8 cellular contexts compared by ENCODE assay signal in genomic region chr10:97333601-97334369, GRCh38. TPM values are rescaled to one million over a fixed set of nuclear protein-coding genes. Genes with fewer than 3 reads are reported as not detected.
DNase-seq lines count a peak whose midpoint lies in the region; ATAC-seq and TF ChIP-seq lines count a peak whose summit lies in the region.

No MANE protein-coding gene starts in this region.

- H3K4me1 Mint-ChIP-seq in T-cell (peaks cover 39 to 47% (median 45%) of the 10 kb centered on the region in 3 donors), chondrocyte (ENCODE audit: low read depth) (peaks cover 38% of the 10 kb centered on the region)

- H3K36me3 ChIP-seq in BE2C (no peaks in the 10 kb centered on the region), left lung (peaks cover 0 to 24% of the 10 kb centered on the region in 2 donors)

- H3K27ac Mint-ChIP-seq in T-cell, result peak overlapping the region; percentile 84 to 93
- H3K27ac Mint-ChIP-seq in chondrocyte (ENCODE audit: unreplicated experiment), result peak overlapping the region; percentile 86

- intact Hi-C loops in left lung (cut with DNase I), result loop anchor here in 1 of 2 donors (5.0 kb wide), 1 partner anchor 56 kb away; no protein-coding TSS in a partner anchor

- H3K27me3 ChIP-seq in BE2C, result no peaks in the 10 kb centered on the region
- no peaks in the 10 kb centered on the region for H3K27me3 ChIP-seq in left lung

- TF ChIP-seq CTCF in BE2C (IDR thresholded peaks at IDR 0.05; ENCODE audit: low read depth, low read length), result no peak
- no peak for TF ChIP-seq CTCF in chondrocyte (IDR thresholded peaks at IDR 0.05)
- TF ChIP-seq CTCF in left lung (IDR thresholded peaks at IDR 0.05), result no peak

- peak overlapping the region; percentile 93 to 95 (median 93) for H3K4me3 Mint-ChIP-seq in T-cell
- peak overlapping the region; percentile 77 for H3K4me3 Mint-ChIP-seq in chondrocyte (ENCODE audit: unreplicated experiment)

- peaks cover 4% of the 10 kb centered on the region for H3K4me1 ChIP-seq in BE2C
- peaks cover 17 to 66% of the 10 kb centered on the region in 2 donors for H3K4me1 ChIP-seq in left lung

- no peaks in the 10 kb centered on the region for H3K27me3 Mint-ChIP-seq in T-cell
- peaks cover 21% of the 10 kb centered on the region for H3K27me3 Mint-ChIP-seq in chondrocyte (ENCODE audit: low read depth)

- H3K36me3 Mint-ChIP-seq in T-cell, result peaks cover 19% of the 10 kb centered on the region
- H3K36me3 Mint-ChIP-seq in chondrocyte (ENCODE audit: low read depth), result peaks cover under 1% of the 10 kb centered on the region

- POLR2A ChIA-PET in T-cell (lab: Charles Lee), result interaction anchor here (0.5 to 2.9 kb wide), 8 partner anchors 12 to 166 kb away, joined by 3 to 13 read pairs (median 6); partner anchors contain the start of genes FRAT1 (in 2 of the 2) and RRP12 (in 1 of the 2)

- H3K9me3 Mint-ChIP-seq in T-cell, result no peaks in the 10 kb centered on the region
- H3K9me3 Mint-ChIP-seq in chondrocyte (ENCODE audit: low read depth), result no peaks in the 10 kb centered on the region

- H3K4me3 ChIP-seq in BE2C (ENCODE audit: low read depth, low read length) (peak overlapping the region; percentile 79), left lung (peak overlapping the region; percentile 80 to 91)

- no peaks in the 10 kb centered on the region for H3K9me3 ChIP-seq in BE2C
- no peaks in the 10 kb centered on the region for H3K9me3 ChIP-seq in left lung

- ATAC-seq in GM19324 (IDR thresholded peaks at IDR 0.05; ENCODE audit: low FRiP score, unreplicated experiment) (peak; percentile 23), HG03354 (IDR thresholded peaks at IDR 0.05; ENCODE audit: poor library complexity, severe bottlenecking, unreplicated experiment) (peak; percentile 22), T-cell (replicated peaks in 1 of 4) (peak; percentile 29 to 44 (median 33)), left lung (peak; percentile 32)

- CTCF ChIA-PET in T-cell (lab: Charles Lee), result interaction anchor here (0.8 to 3.9 kb wide), 6 partner anchors 14 to 55 kb away, joined by 3 to 28 read pairs (median 4); partner anchors contain the start of gene FRAT1 (in 2 of the 2)

- DNase-seq in BE2C (peak; percentile 43), T-cell (peak in 21 of 34 experiments; percentile 5 to 46 (median 17)), chondrocyte (ENCODE audit: low spot score) (no peak), left lung (peak; percentile 76 to 93), DMS153 (lab: John Stamatoyannopoulos, UW) (no peak)
- DNase-seq in stimulated activated CD8-positive, alpha-beta memory T cell treated with anti-CD3 and anti-CD28 coated beads, Interleukin-4, amount 100 ng/mL, for 48 hours, result peak; percentile 64

- H3K27ac ChIP-seq in left lung, result peak overlapping the region; percentile 95 to 99

RNA-seq across cellular contexts. Expression of gene FRAT2, which starts 0.7 kb away (rescaled TPM):
- 6.7 TPM for polyA plus RNA-seq in BE2C (2012; ENCODE audit: insufficient read depth, insufficient read length, low read depth)
- total RNA-seq in T-cell (10 to 100 TPM; 23.3 to 29.0 (median 28.3) TPM), chondrocyte (4.1 to 4.7 TPM (median 4.2 TPM) in 3 replicates), left lung (10 to 100 TPM; 12.8 to 30.2 TPM)

RNA-seq across cellular contexts. Expression of gene FRAT1, which starts 14.7 kb away (rescaled TPM):
- 0.65 TPM for polyA plus RNA-seq in BE2C (2012; ENCODE audit: insufficient read depth, insufficient read length, low read depth)
- total RNA-seq in T-cell, result 10 to 100 TPM; 20.6 to 47.9 (median 23.4) TPM
- total RNA-seq in chondrocyte, result 1.3 to 2.6 TPM (median 1.5 TPM) in 3 replicates
- 10 to 100 TPM in 1 of 2 donors, 1 to 10 TPM in 1; 5.2 to 10.8 TPM for total RNA-seq in left lung

RNA-seq across cellular contexts. Expression of gene ARHGAP19, which starts 41.3 kb away (rescaled TPM):
- polyA plus RNA-seq in BE2C (2012; ENCODE audit: insufficient read depth, insufficient read length, low read depth), result 5.4 TPM
- total RNA-seq in T-cell (10 to 100 TPM; 11.0 to 18.9 (median 15.0) TPM), chondrocyte (2.5 to 3.3 TPM (median 2.6 TPM) in 3 replicates), left lung (10 to 100 TPM in 1 of 2 donors, 1 to 10 TPM in 1; 9.8 to 11.4 TPM)

Comparison
In these comparisons a context has a peak if more than half of its experiments do, and no peak if none do; other contexts are left out.
1. DNase-seq: peak in BE2C (single experiment), T-cell (21 of 34), left lung (2 of 2) and stimulated activated CD8-positive, alpha-beta memory T cell treated with anti-CD3 and anti-CD28 coated beads, Interleukin-4, amount 100 ng/mL, for 48 hours (single experiment); none in chondrocyte (single experiment) and DMS153 (single experiment).
2. Peak in every context shown above with its lines, with median percentiles within 50 percentile points of each other: ATAC-seq.